7 cellular contexts compared by ENCODE assay signal in genomic region chr1:160894368-160895135, GRCh38. TPM values are rescaled to one million over a fixed set of nuclear protein-coding genes. Genes with fewer than 3 reads are reported as not detected.
"Had no signal": no experiment of that assay in that cellular context is flagged by ENCODE, and none has a peak within 500 bp of the region (broad histone marks: within the 10 kb centered on the region; RNA-seq: fewer than 3 reads in every experiment).

No MANE protein-coding gene starts in this region.

RNA-seq across cellular contexts. Expression of gene ITLN1, which starts 9.6 kb away (rescaled TPM):
- total RNA-seq: GM23248, GM23338, H1, H4, H7, H9, HFFc6 had no signal
- polyA plus RNA-seq: GM23248, GM23338, H1 had no signal

RNA-seq across cellular contexts. Expression of gene CD244, which starts 31.9 kb away (rescaled TPM):
- total RNA-seq: GM23248, GM23338, H1, H4, H7, H9, HFFc6 had no signal
- polyA plus RNA-seq: GM23248, GM23338, H1 had no signal
